ENCODE assay signal across 21 cellular contexts in the genomic region with DNA sequence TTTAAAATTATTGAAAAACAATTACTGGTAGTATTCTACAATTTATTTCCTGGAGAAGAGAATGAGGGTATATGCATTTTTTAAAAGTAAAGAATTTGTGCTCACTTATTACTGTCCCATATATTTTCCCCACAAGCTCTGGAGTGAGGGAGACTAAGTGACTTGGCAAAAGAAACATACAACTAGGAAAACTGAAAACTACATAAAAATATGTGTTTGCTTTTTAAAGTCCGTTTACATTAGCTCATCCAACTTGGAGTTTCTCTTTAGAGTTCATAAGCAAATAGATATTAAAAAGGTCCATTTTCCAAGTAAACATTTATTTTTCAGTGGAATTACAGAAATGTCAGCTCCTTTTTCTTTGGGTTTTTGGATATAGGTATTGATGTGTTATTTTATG.
DNase-seq lines count a peak whose midpoint lies in the region; ATAC-seq, FAIRE-seq and TF ChIP-seq lines count a peak whose summit lies in the region.
"Had no signal": no experiment of that assay in that cellular context is flagged by ENCODE, and none has a peak within 500 bp of the region (broad histone marks: within the 10 kb centered on the region; RNA-seq: fewer than 3 reads in every experiment).

No MANE protein-coding gene starts in this region.

- dilution Hi-C loops in IMR-90 (cut with HindIII; ENCODE audit: low sequenced_read_pairs, unreplicated experiment): no loop called here

- H3K27ac ChIP-seq in A549 (no peak overlapping the region), IMR-90 (ENCODE audit: insufficient read depth, low read length) (no peak overlapping the region), breast epithelium (no peak overlapping the region)
- H3K27ac ChIP-seq: 22Rv1 had no signal

- intact Hi-C loops in IMR-90 (cut with micrococcal nuclease) (no loop called here), breast epithelium (cut with DNase I; ENCODE audit: low total_unique reads) (no loop called here)

- H3K4me3 Mint-ChIP-seq in chondrocyte (ENCODE audit: unreplicated experiment): no peak overlapping the region
- H3K4me3 Mint-ChIP-seq: CD4-positive, alpha-beta memory T cell had no signal

- no peak overlapping the region for H2BK20ac ChIP-seq in IMR-90 (ENCODE audit: low read depth, low read length)

- no peak overlapping the region for H3K14ac ChIP-seq in IMR-90 (replicated peaks; ENCODE audit: low read depth, low read length)

- H3K9me3 ChIP-seq in A549 (no peaks in the 10 kb centered on the region), IMR-90 (ENCODE audit: control insufficient read depth, insufficient read depth, low read length) (no peaks in the 10 kb centered on the region), mucosa of stomach (ENCODE audit: control insufficient read depth, low read length) (no peaks in the 10 kb centered on the region), breast epithelium (no peaks in the 10 kb centered on the region)
- H3K9me3 ChIP-seq: HAP-1 had no signal

- H3K23ac ChIP-seq in IMR-90 (ENCODE audit: low read depth, low read length): no peak overlapping the region

- no peaks in the 10 kb centered on the region for H3K27me3 ChIP-seq in IMR-90 (ENCODE audit: control insufficient read depth, insufficient read depth, low read length)
- no peaks in the 10 kb centered on the region for H3K27me3 ChIP-seq in mucosa of stomach (ENCODE audit: control insufficient read depth, insufficient read depth, low read length)
- no peaks in the 10 kb centered on the region for H3K27me3 ChIP-seq in breast epithelium

- no peak overlapping the region for H2BK5ac ChIP-seq in IMR-90 (ENCODE audit: low read depth, low read length, poor library complexity, severe bottlenecking)

- TF ChIP-seq RAD21 in A549 (conservative IDR thresholded peaks at IDR 0.05 in 1 of 2, IDR thresholded peaks at IDR 0.05 in 1 of 2): no peak
- TF ChIP-seq RAD21 in IMR-90 (IDR thresholded peaks at IDR 0.05; ENCODE audit: low read length): no peak

- ATAC-seq in A549 (no peak), IMR-90 (ENCODE audit: low read depth) (peak; percentile 61)

- no peaks in the 10 kb centered on the region for H4K20me1 ChIP-seq in IMR-90 (ENCODE audit: insufficient read depth, low read length)

- no peak overlapping the region for H4K5ac ChIP-seq in IMR-90 (ENCODE audit: low read depth, low read length)

- H4K91ac ChIP-seq in IMR-90 (ENCODE audit: insufficient read depth, low read depth, low read length): no peak overlapping the region

- no peak for TF ChIP-seq EP300 in A549 (IDR thresholded peaks at IDR 0.05)

- TF ChIP-seq POLR2A in A549 (IDR thresholded peaks at IDR 0.05; ENCODE audit: low read length) (no peak), IMR-90 (IDR thresholded peaks at IDR 0.05; ENCODE audit: low read depth, low read length) (no peak), breast epithelium (IDR thresholded peaks at IDR 0.05) (no peak)

- no peak for FAIRE-seq in A549 (lab: Jason Lieb, UNC)
- FAIRE-seq: A204.1, GM12891, GM18507 had no signal

- DNase-seq in A549 (ENCODE audit: low read depth in 1 of 2, low spot score in 1 of 2): no peak
- peak; percentile 9 for DNase-seq in IMR-90
- DNase-seq in chondrocyte (ENCODE audit: low spot score): no peak
- DNase-seq in SHP77 (lab: John Stamatoyannopoulos, UW): no peak
- DNase-seq in occipital lobe (lab: John Stamatoyannopoulos, UW): no peak
- DNase-seq in HCEC 1CT: no peak
- DNase-seq in breast epithelium (ENCODE audit: low spot score in 2 of 2): no peak
- DNase-seq: C1 segment of cervical spinal cord; Calu3; CD4-positive, alpha-beta memory T cell; COR-L47; DMS53; DMS79 treated with DMSO at 0.1 percent for 48 hours; GF-D8; GOT3 had no signal

- no peak overlapping the region for H2AK9ac ChIP-seq in IMR-90 (replicated peaks; ENCODE audit: low read depth, low read length, poor library complexity)

- no peaks in the 10 kb centered on the region for H3K79me1 ChIP-seq in IMR-90 (ENCODE audit: low read depth in 1 of 2, low read length in 2 of 2)

- POLR2A ChIA-PET in A549 (lab: Yijun Ruan, JAX) (no interaction called here), IMR-90 (lab: Charles Lee; ENCODE audit: unreplicated experiment) (interaction anchor here (0.8 kb wide), 1 partner anchor 720 kb away, joined by 4 read pairs; no protein-coding TSS in a partner anchor)

- H2AK5ac ChIP-seq in IMR-90 (ENCODE audit: low read depth, low read length): no peak overlapping the region

- no peaks in the 10 kb centered on the region for H3K9me3 Mint-ChIP-seq in chondrocyte (ENCODE audit: low read depth)

- H3K9ac ChIP-seq in IMR-90 (ENCODE audit: low read depth, low read length): no peak overlapping the region
- H3K9ac ChIP-seq in mucosa of stomach (ENCODE audit: low read length): peak overlapping the region; percentile 49

- H2BK120ac ChIP-seq in IMR-90 (ENCODE audit: low read depth, low read length): no peak overlapping the region

- no peak overlapping the region for H3K56ac ChIP-seq in IMR-90 (ENCODE audit: extremely low read depth, insufficient read depth, low read length)

- no peak overlapping the region for H2BK15ac ChIP-seq in IMR-90 (ENCODE audit: low read depth, low read length)

- no peak overlapping the region for H2AFZ ChIP-seq in IMR-90 (replicated peaks; ENCODE audit: low read length, poor library complexity)

- H3K4me3 ChIP-seq in A549: no peak overlapping the region
- no peak overlapping the region for H3K4me3 ChIP-seq in IMR-90 (ENCODE audit: insufficient read depth, low read depth, low read length)
- H3K4me3 ChIP-seq in mucosa of stomach (ENCODE audit: low read length): no peak overlapping the region
- no peak overlapping the region for H3K4me3 ChIP-seq in breast epithelium
- H3K4me3 ChIP-seq: HAP-1 had no signal

- H3K36me3 Mint-ChIP-seq in chondrocyte (ENCODE audit: low read depth): no peaks in the 10 kb centered on the region
- H3K36me3 Mint-ChIP-seq: CD4-positive, alpha-beta memory T cell had no signal

- no peak overlapping the region for H3K4ac ChIP-seq in IMR-90 (ENCODE audit: low read depth, low read length)

- H3K9me1 ChIP-seq in IMR-90 (ENCODE audit: insufficient read depth, low read length): no peaks in the 10 kb centered on the region

- H3K4me1 ChIP-seq in A549 (peaks cover 17% of the 10 kb centered on the region; the same call in 1 of the 3 replicates), IMR-90 (ENCODE audit: control insufficient read depth, insufficient read depth, low read length) (no peaks in the 10 kb centered on the region), mucosa of stomach (ENCODE audit: control insufficient read depth, insufficient read depth, low read length) (peaks cover 21% of the 10 kb centered on the region), breast epithelium (no peaks in the 10 kb centered on the region)
- H3K4me1 ChIP-seq: HAP-1 had no signal

- TF ChIP-seq CTCF in A549 (IDR thresholded peaks at IDR 0.05) (no peak), IMR-90 (conservative IDR thresholded peaks at IDR 0.05; ENCODE audit: low read depth, low read length) (no peak), chondrocyte (IDR thresholded peaks at IDR 0.05) (no peak), breast epithelium (IDR thresholded peaks at IDR 0.05) (no peak)

- no peak overlapping the region for H4K8ac ChIP-seq in IMR-90 (ENCODE audit: low read depth in 2 of 2, low read length in 2 of 2)

- peaks cover 19% of the 10 kb centered on the region for H3K4me1 Mint-ChIP-seq in chondrocyte (ENCODE audit: low read depth)
- H3K4me1 Mint-ChIP-seq: CD4-positive, alpha-beta memory T cell had no signal

- H3K27me3 Mint-ChIP-seq in chondrocyte (ENCODE audit: low read depth): no peaks in the 10 kb centered on the region
- H3K27me3 Mint-ChIP-seq: CD4-positive, alpha-beta memory T cell had no signal

- WGBS in A549 (ENCODE audit: missing lambda C conversion rate): 7% methylated on average over 1 of the region's 1 CpG
- WGBS in IMR-90 (ENCODE audit: extremely low coverage in 2 of 2, insufficient read length in 1 of 2), 2 experiments: no CpG with 5 or more reads among the region's 1 CpG

- H3K18ac ChIP-seq in IMR-90 (ENCODE audit: low read depth, low read length): no peak overlapping the region

- H3K4me2 ChIP-seq in A549 (peak overlapping the region; percentile 51), IMR-90 (ENCODE audit: low read depth, low read length) (no peak overlapping the region)

- no TSS peak for BruUV-seq in IMR-90 (replicated peaks; lab: Mats Ljungman, UMichigan)

- H3K36me3 ChIP-seq in IMR-90 (ENCODE audit: control insufficient read depth, insufficient read depth, low read length) (no peaks in the 10 kb centered on the region), mucosa of stomach (ENCODE audit: control insufficient read depth, insufficient read depth, low read length) (no peaks in the 10 kb centered on the region), breast epithelium (no peaks in the 10 kb centered on the region)
- H3K36me3 ChIP-seq: HAP-1 had no signal

- in situ Hi-C loops in IMR-90 (cut with MboI; ENCODE audit: low sequenced_read_pairs): no loop called here

- CTCF ChIA-PET in A549 (lab: Yijun Ruan, JAX): no interaction called here
- CTCF ChIA-PET in IMR-90 (lab: Yijun Ruan, JAX): no interaction called here

- H3K27ac Mint-ChIP-seq in chondrocyte (ENCODE audit: unreplicated experiment): peak overlapping the region; percentile 11
- H3K27ac Mint-ChIP-seq: CD4-positive, alpha-beta memory T cell had no signal

TF ChIP-seq in A549, 52 proteins besides CTCF, POLR2A, EP300 and RAD21 (continues in another document):
- TF ChIP-seq CHD4 (IDR thresholded peaks at IDR 0.05; ENCODE audit: borderline replicate concordance) (no peak), KDM5A (IDR thresholded peaks at IDR 0.05) (no peak), ESRRA (IDR thresholded peaks at IDR 0.05; ENCODE audit: borderline replicate concordance, low read length) (no peak)

TF ChIP-seq in IMR-90, 13 proteins besides CTCF, POLR2A, EP300 and RAD21 (continues in another document):
- TF ChIP-seq USF2 (IDR thresholded peaks at IDR 0.05; ENCODE audit: low read depth, low read length) (no peak), RCOR1 (IDR thresholded peaks at IDR 0.05; ENCODE audit: insufficient replicate concordance, low read length) (no peak)
- TF ChIP-seq, protein P1, sequence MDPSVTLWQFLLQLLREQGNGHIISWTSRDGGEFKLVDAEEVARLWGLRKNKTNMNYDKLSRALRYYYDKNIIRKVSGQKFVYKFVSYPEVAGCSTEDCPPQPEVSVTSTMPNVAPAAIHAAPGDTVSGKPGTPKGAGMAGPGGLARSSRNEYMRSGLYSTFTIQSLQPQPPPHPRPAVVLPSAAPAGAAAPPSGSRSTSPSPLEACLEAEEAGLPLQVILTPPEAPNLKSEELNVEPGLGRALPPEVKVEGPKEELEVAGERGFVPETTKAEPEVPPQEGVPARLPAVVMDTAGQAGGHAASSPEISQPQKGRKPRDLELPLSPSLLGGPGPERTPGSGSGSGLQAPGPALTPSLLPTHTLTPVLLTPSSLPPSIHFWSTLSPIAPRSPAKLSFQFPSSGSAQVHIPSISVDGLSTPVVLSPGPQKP (IDR thresholded peaks at IDR 0.05; ENCODE audit: borderline replicate concordance, low read depth, low read length): no peak
